1 cellular context compared by ENCODE assay signal in the genomic region with DNA sequence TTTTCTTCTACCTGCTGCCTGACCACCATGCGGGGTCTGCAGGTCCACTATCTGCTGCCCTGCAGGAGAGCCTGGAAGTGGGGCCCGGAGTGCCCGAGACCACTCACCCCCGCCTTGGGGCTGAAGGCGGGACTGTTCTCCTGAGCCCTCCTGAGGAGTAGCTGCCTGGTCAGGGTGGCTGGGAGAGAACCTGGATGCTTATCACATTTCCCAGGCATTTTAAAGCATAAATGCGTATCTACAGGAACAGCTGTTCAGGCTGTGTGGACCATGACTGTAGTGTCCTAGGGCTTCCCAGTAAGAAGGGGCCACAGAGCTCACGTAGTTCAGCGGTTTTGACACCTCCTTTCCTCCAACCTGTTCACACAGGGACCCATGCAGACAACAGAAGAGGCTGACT.
A peak's percentile ranks its signal among the peaks of the same experiment; 100 is the strongest.
TF ChIP-seq lines count a peak whose summit lies in the region.

No MANE protein-coding gene starts in this region.

TF ChIP-seq in K562, 482 proteins besides CTCF, POLR2A, EP300 and RAD21 (continued from another document and continues in another):
- TF ChIP-seq, protein P1, sequence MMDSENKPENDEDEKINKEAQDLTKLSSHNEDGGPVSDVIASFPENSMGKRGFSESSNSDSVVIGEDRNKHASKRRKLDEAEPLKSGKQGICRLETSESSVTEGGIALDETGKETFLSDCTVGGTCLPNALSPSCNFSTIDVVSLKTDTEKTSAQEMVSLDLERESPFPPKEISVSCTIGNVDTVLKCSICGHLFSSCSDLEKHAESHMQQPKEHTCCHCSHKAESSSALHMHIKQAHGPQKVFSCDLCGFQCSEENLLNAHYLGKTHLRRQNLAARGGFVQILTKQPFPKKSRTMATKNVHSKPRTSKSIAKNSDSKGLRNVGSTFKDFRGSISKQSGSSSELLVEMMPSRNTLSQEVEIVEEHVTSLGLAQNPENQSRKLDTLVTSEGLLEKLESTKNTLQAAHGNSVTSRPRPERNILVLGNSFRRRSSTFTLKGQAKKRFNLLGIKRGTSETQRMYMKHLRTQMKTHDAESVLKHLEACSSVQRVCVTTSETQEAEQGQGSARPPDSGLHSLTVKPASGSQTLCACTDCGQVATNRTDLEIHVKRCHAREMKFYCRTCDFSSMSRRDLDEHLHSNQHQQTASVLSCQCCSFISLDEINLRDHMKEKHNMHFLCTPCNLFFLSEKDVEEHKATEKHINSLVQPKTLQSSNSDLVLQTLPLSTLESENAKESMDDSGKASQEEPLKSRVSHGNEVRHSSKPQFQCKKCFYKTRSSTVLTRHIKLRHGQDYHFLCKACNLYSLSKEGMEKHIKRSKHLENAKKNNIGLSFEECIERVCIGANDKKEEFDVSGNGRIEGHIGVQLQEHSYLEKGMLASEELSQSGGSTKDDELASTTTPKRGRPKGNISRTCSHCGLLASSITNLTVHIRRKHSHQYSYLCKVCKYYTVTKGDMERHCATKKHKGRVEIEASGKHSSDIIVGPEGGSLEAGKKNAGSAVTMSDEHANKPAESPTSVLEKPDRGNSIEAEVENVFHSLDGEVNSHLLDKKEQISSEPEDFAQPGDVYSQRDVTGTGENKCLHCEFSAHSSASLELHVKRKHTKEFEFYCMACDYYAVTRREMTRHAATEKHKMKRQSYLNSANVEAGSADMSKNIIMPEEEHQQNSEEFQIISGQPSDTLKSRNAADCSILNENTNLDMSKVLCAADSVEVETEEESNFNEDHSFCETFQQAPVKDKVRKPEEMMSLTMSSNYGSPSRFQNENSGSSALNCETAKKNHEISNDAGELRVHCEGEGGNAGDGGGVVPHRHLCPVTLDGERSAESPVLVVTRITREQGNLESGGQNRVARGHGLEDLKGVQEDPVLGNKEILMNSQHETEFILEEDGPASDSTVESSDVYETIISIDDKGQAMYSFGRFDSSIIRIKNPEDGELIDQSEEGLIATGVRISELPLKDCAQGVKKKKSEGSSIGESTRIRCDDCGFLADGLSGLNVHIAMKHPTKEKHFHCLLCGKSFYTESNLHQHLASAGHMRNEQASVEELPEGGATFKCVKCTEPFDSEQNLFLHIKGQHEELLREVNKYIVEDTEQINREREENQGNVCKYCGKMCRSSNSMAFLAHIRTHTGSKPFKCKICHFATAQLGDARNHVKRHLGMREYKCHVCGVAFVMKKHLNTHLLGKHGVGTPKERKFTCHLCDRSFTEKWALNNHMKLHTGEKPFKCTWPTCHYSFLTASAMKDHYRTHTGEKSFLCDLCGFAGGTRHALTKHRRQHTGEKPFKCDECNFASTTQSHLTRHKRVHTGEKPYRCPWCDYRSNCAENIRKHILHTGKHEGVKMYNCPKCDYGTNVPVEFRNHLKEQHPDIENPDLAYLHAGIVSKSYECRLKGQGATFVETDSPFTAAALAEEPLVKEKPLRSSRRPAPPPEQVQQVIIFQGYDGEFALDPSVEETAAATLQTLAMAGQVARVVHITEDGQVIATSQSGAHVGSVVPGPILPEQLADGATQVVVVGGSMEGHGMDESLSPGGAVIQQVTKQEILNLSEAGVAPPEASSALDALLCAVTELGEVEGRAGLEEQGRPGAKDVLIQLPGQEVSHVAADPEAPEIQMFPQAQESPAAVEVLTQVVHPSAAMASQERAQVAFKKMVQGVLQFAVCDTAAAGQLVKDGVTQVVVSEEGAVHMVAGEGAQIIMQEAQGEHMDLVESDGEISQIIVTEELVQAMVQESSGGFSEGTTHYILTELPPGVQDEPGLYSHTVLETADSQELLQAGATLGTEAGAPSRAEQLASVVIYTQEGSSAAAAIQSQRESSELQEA (IDR thresholded peaks at IDR 0.05; ENCODE audit: low read depth) = no peak
- TF ChIP-seq ZFP30 (CRISPR knock-in tag; IDR thresholded peaks at IDR 0.05; ENCODE audit: borderline replicate concordance) = no peak
- TF ChIP-seq SMARCA4 (IDR thresholded peaks at IDR 0.05) = peak; percentile 69
- TF ChIP-seq RFX7 (CRISPR knock-in tag; IDR thresholded peaks at IDR 0.05) = no peak
- no peak for TF ChIP-seq ZNF431 (CRISPR knock-in tag; IDR thresholded peaks at IDR 0.05)
- no peak for TF ChIP-seq EGR1 (conservative IDR thresholded peaks at IDR 0.05)
- TF ChIP-seq, protein P2, sequence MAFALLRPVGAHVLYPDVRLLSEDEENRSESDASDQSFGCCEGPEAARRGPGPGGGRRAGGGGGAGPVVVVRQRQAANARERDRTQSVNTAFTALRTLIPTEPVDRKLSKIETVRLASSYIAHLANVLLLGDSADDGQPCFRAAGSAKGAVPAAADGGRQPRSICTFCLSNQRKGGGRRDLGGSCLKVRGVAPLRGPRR (CRISPR knock-in tag; IDR thresholded peaks at IDR 0.05) = no peak
- no peak for TF ChIP-seq NBN (IDR thresholded peaks at IDR 0.05; ENCODE audit: low read depth)
- TF ChIP-seq TRIM24 (IDR thresholded peaks at IDR 0.05) = peak; percentile 20 to 56; a peak in 2 of 4 replicates
- TF ChIP-seq, protein P3, sequence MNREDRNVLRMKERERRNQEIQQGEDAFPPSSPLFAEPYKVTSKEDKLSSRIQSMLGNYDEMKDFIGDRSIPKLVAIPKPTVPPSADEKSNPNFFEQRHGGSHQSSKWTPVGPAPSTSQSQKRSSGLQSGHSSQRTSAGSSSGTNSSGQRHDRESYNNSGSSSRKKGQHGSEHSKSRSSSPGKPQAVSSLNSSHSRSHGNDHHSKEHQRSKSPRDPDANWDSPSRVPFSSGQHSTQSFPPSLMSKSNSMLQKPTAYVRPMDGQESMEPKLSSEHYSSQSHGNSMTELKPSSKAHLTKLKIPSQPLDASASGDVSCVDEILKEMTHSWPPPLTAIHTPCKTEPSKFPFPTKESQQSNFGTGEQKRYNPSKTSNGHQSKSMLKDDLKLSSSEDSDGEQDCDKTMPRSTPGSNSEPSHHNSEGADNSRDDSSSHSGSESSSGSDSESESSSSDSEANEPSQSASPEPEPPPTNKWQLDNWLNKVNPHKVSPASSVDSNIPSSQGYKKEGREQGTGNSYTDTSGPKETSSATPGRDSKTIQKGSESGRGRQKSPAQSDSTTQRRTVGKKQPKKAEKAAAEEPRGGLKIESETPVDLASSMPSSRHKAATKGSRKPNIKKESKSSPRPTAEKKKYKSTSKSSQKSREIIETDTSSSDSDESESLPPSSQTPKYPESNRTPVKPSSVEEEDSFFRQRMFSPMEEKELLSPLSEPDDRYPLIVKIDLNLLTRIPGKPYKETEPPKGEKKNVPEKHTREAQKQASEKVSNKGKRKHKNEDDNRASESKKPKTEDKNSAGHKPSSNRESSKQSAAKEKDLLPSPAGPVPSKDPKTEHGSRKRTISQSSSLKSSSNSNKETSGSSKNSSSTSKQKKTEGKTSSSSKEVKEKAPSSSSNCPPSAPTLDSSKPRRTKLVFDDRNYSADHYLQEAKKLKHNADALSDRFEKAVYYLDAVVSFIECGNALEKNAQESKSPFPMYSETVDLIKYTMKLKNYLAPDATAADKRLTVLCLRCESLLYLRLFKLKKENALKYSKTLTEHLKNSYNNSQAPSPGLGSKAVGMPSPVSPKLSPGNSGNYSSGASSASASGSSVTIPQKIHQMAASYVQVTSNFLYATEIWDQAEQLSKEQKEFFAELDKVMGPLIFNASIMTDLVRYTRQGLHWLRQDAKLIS (CRISPR knock-in tag; IDR thresholded peaks at IDR 0.05) = no peak
- TF ChIP-seq ZNF830 (CRISPR knock-in tag; IDR thresholded peaks at IDR 0.05) = no peak
- TF ChIP-seq CREM (IDR thresholded peaks at IDR 0.05; ENCODE audit: low read depth) = 0 out of 2 replicates have a peak, but pooled peaks have one; percentile 9
- TF ChIP-seq TAL1 (IDR thresholded peaks at IDR 0.05) = peak; percentile 77
- TF ChIP-seq RBM25 (IDR thresholded peaks at IDR 0.05; ENCODE audit: low read depth, low read length, severe bottlenecking) = no peak
- no peak for TF ChIP-seq ZNF165 (CRISPR knock-in tag; IDR thresholded peaks at IDR 0.05; ENCODE audit: borderline replicate concordance)
- TF ChIP-seq CBFA2T2 (conservative IDR thresholded peaks at IDR 0.05) = peak; percentile 79
- no peak for TF ChIP-seq PRPF4 (IDR thresholded peaks at IDR 0.05; ENCODE audit: insufficient read depth, low read depth, low read length, poor library complexity, severe bottlenecking)
- TF ChIP-seq EHMT2 (IDR thresholded peaks at IDR 0.05) = no peak
- TF ChIP-seq, protein P4, sequence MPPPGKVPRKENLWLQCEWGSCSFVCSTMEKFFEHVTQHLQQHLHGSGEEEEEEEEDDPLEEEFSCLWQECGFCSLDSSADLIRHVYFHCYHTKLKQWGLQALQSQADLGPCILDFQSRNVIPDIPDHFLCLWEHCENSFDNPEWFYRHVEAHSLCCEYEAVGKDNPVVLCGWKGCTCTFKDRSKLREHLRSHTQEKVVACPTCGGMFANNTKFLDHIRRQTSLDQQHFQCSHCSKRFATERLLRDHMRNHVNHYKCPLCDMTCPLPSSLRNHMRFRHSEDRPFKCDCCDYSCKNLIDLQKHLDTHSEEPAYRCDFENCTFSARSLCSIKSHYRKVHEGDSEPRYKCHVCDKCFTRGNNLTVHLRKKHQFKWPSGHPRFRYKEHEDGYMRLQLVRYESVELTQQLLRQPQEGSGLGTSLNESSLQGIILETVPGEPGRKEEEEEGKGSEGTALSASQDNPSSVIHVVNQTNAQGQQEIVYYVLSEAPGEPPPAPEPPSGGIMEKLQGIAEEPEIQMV (tag; conservative IDR thresholded peaks at IDR 0.05; ENCODE audit: low read depth) = no peak
- no peak for TF ChIP-seq ILF3 (IDR thresholded peaks at IDR 0.05; ENCODE audit: borderline replicate concordance)
- no peak for TF ChIP-seq HMG20B (CRISPR knock-in tag; IDR thresholded peaks at IDR 0.05)
- no peak for TF ChIP-seq ZZZ3 (IDR thresholded peaks at IDR 0.05)
- TF ChIP-seq NELFE (IDR thresholded peaks at IDR 0.05; ENCODE audit: insufficient read depth, insufficient read length) = no peak
- no peak for TF ChIP-seq ZNF76 (CRISPR knock-in tag; IDR thresholded peaks at IDR 0.05; ENCODE audit: borderline replicate concordance)
- TF ChIP-seq SIN3A (IDR thresholded peaks at IDR 0.05; ENCODE audit: borderline replicate concordance in 2 of 2, control insufficient read depth in 1 of 2, low read depth in 2 of 2, low read length in 2 of 2) = no peak
- TF ChIP-seq ZNF124 (CRISPR knock-in tag; IDR thresholded peaks at IDR 0.05) = no peak
- TF ChIP-seq RCOR1 (IDR thresholded peaks at IDR 0.05; ENCODE audit: borderline replicate concordance in 1 of 2, low read depth in 2 of 2, low read length in 2 of 2) = peak in 1 of 2 experiments; percentile 31; a peak in 1 of 4 replicates
- no peak for TF ChIP-seq HNRNPL (IDR thresholded peaks at IDR 0.05; ENCODE audit: low read depth, low read length)
- TF ChIP-seq NFIC (IDR thresholded peaks at IDR 0.05) = peak; percentile 26; the same call in 1 of the 2 replicates
- no peak for TF ChIP-seq PHTF2 (CRISPR knock-in tag; IDR thresholded peaks at IDR 0.05)
- TF ChIP-seq ZNF197 (CRISPR knock-in tag; IDR thresholded peaks at IDR 0.05; ENCODE audit: low read depth) = no peak
- TF ChIP-seq, protein P5, sequence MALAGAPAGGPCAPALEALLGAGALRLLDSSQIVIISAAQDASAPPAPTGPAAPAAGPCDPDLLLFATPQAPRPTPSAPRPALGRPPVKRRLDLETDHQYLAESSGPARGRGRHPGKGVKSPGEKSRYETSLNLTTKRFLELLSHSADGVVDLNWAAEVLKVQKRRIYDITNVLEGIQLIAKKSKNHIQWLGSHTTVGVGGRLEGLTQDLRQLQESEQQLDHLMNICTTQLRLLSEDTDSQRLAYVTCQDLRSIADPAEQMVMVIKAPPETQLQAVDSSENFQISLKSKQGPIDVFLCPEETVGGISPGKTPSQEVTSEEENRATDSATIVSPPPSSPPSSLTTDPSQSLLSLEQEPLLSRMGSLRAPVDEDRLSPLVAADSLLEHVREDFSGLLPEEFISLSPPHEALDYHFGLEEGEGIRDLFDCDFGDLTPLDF (CRISPR knock-in tag; IDR thresholded peaks at IDR 0.05) = no peak
- no peak for TF ChIP-seq CEBPG (CRISPR knock-in tag; IDR thresholded peaks at IDR 0.05)
- TF ChIP-seq CEBPG (tag; conservative IDR thresholded peaks at IDR 0.05 in 1 of 2, IDR thresholded peaks at IDR 0.05 in 1 of 2) = no peak
- TF ChIP-seq SRSF1 (IDR thresholded peaks at IDR 0.05; ENCODE audit: low read depth, low read length) = no peak
- TF ChIP-seq ETV6 (IDR thresholded peaks at IDR 0.05; ENCODE audit: borderline replicate concordance in 1 of 2, low read depth in 2 of 2, low read length in 1 of 2) = no peak
- no peak for TF ChIP-seq ETV6 (CRISPR knock-in tag; IDR thresholded peaks at IDR 0.05; ENCODE audit: borderline replicate concordance)
- no peak for TF ChIP-seq MTF1 (CRISPR knock-in tag; IDR thresholded peaks at IDR 0.05; ENCODE audit: borderline replicate concordance)
- TF ChIP-seq KDM4B (IDR thresholded peaks at IDR 0.05; ENCODE audit: borderline replicate concordance in 2 of 2, low read depth in 1 of 2) = no peak
- no peak for TF ChIP-seq ZNF3 (CRISPR knock-in tag; IDR thresholded peaks at IDR 0.05)
- TF ChIP-seq LEF1 (IDR thresholded peaks at IDR 0.05) = no peak
- no peak for TF ChIP-seq BRF1 (IDR thresholded peaks at IDR 0.05; ENCODE audit: borderline replicate concordance, extremely low read depth, insufficient read length)
- no peak for TF ChIP-seq YY1 (IDR thresholded peaks at IDR 0.05; ENCODE audit: borderline replicate concordance in 1 of 3, control insufficient read depth in 1 of 3, extremely low read depth in 1 of 3, insufficient read depth in 3 of 3, insufficient read length in 1 of 3, insufficient replicate concordance in 2 of 3, low read depth in 1 of 3, low read length in 2 of 3)
- no peak for TF ChIP-seq SAP30 (IDR thresholded peaks at IDR 0.05; ENCODE audit: borderline replicate concordance, insufficient read depth, low read depth, low read length, poor library complexity, severe bottlenecking)
- TF ChIP-seq ARID1B (IDR thresholded peaks at IDR 0.05) = peak; percentile 86
- peak; percentile 70; the same call in 1 of the 2 replicates for TF ChIP-seq ZBTB7A (IDR thresholded peaks at IDR 0.05; ENCODE audit: borderline replicate concordance, control insufficient read depth, low read depth, low read length)
- no peak for TF ChIP-seq ZNF282 (CRISPR knock-in tag; IDR thresholded peaks at IDR 0.05)
- TF ChIP-seq CBFA2T3 (IDR thresholded peaks at IDR 0.05) = peak; percentile 88
- TF ChIP-seq ZNF699 (CRISPR knock-in tag; IDR thresholded peaks at IDR 0.05; ENCODE audit: insufficient replicate concordance) = no peak
- TF ChIP-seq DPF2 (IDR thresholded peaks at IDR 0.05) = peak; percentile 58; the same call in 1 of the 2 replicates
- no peak for TF ChIP-seq PCBP2 (IDR thresholded peaks at IDR 0.05; ENCODE audit: low read depth, low read length, poor library complexity, severe bottlenecking)
- TF ChIP-seq, protein P6, sequence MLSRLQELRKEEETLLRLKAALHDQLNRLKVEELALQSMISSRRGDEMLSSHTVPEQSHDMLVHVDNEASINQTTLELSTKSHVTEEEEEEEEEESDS (CRISPR knock-in tag; IDR thresholded peaks at IDR 0.05) = no peak
- no peak for TF ChIP-seq ZNF146 (CRISPR knock-in tag; IDR thresholded peaks at IDR 0.05; ENCODE audit: unreplicated experiment)
- TF ChIP-seq ZSCAN29 (IDR thresholded peaks at IDR 0.05) = peak; percentile 89
- TF ChIP-seq, protein P7, sequence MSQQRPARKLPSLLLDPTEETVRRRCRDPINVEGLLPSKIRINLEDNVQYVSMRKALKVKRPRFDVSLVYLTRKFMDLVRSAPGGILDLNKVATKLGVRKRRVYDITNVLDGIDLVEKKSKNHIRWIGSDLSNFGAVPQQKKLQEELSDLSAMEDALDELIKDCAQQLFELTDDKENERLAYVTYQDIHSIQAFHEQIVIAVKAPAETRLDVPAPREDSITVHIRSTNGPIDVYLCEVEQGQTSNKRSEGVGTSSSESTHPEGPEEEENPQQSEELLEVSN (IDR thresholded peaks at IDR 0.05; ENCODE audit: borderline replicate concordance in 1 of 2, extremely low read depth in 1 of 2, insufficient read depth in 1 of 2, insufficient read length in 1 of 2, low read depth in 1 of 2, low read length in 1 of 2, poor library complexity in 1 of 2, severe bottlenecking in 1 of 2) = peak in 1 of 2 experiments; percentile 15
- TF ChIP-seq PTTG1 (tag; IDR thresholded peaks at IDR 0.05; ENCODE audit: low read depth) = no peak
- TF ChIP-seq NR2F6 (CRISPR knock-in tag; IDR thresholded peaks at IDR 0.05) = no peak
